ENCODE assay signal across 12 cellular contexts in the genomic region with DNA sequence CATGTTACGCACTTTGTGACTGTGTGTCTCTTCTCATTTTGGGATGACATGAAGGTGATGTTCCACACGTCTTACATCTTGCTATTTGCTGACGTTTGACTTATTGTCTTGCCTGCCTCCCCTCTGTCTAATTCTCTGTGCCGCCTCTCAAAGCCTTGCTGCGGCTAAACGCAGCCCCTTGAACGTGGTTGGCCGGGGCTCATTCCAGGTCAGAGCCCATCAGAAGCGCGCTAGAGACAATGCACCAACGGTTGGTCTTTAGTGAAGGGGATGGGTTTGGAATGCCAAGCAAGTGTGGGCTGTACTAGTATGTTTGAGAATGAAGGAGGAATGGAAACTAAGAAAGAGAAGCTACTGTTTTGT. TPM values are rescaled to one million over a fixed set of nuclear protein-coding genes. Genes with fewer than 3 reads are reported as not detected.
DNase-seq lines count a peak whose midpoint lies in the region; ATAC-seq, FAIRE-seq and TF ChIP-seq lines count a peak whose summit lies in the region.
"Had no signal": no experiment of that assay in that cellular context is flagged by ENCODE, and none has a peak within 500 bp of the region (broad histone marks: within the 10 kb centered on the region; RNA-seq: fewer than 3 reads in every experiment).

No MANE protein-coding gene starts in this region.

- H3K27ac Mint-ChIP-seq in GM23338 (no peak overlapping the region), astrocyte (ENCODE audit: unreplicated experiment) (no peak overlapping the region)
- H3K27ac Mint-ChIP-seq in stimulated activated memory B cell treated with anti-CD40 and anti-IgM and Interleukin-4, amounts not matched to agents 10 μg/mL and 1 μg/mL and 100 μg/mL, for 72 hours: no peak overlapping the region
- H3K27ac Mint-ChIP-seq: activated CD4-positive, alpha-beta T cell treated with anti-CD3 and anti-CD28 coated beads, Interleukin-2, amount 10 ng/mL, durations not matched to agents 7 days and 5 days; B cell had no signal

- H3F3A ChIP-seq in GM23338 (replicated peaks; ENCODE audit: low read depth): no peaks in the 10 kb centered on the region

- H2AFZ ChIP-seq in GM23338 (no peak overlapping the region), astrocyte (ENCODE audit: low read depth, low read length) (no peak overlapping the region), neuron (ENCODE audit: low read depth, low read length) (no peak overlapping the region)

- H3K9me3 ChIP-seq in A549 (no peaks in the 10 kb centered on the region), astrocyte (ENCODE audit: insufficient read depth, low read depth, low read length) (no peaks in the 10 kb centered on the region), neuron (ENCODE audit: low read length) (no peaks in the 10 kb centered on the region), right cardiac atrium (ENCODE audit: control insufficient read depth, low read length) (no peaks in the 10 kb centered on the region)

- H3K27me3 Mint-ChIP-seq in GM23338 (ENCODE audit: insufficient read depth, low read depth, poor library complexity) (peaks cover 3% of the 10 kb centered on the region), astrocyte (ENCODE audit: low read depth, unreplicated experiment) (no peaks in the 10 kb centered on the region)
- H3K27me3 Mint-ChIP-seq in stimulated activated memory B cell treated with anti-CD40 and anti-IgM and Interleukin-4, amounts not matched to agents 10 μg/mL and 1 μg/mL and 100 μg/mL, for 72 hours: no peaks in the 10 kb centered on the region
- H3K27me3 Mint-ChIP-seq: activated CD4-positive, alpha-beta T cell treated with anti-CD3 and anti-CD28 coated beads, Interleukin-2, amount 10 ng/mL, durations not matched to agents 7 days and 5 days; B cell had no signal

- WGBS in A549 (ENCODE audit: missing lambda C conversion rate): 90% methylated on average over 11 of the region's 11 CpGs
- WGBS in right cardiac atrium: 81% methylated on average over 11 of the region's 11 CpGs

- TF ChIP-seq EP300 in A549 (IDR thresholded peaks at IDR 0.05): no peak

- H3K27me3 ChIP-seq in GM23338 (ENCODE audit: insufficient read depth) (no peaks in the 10 kb centered on the region), astrocyte (ENCODE audit: insufficient read depth, low read length) (no peaks in the 10 kb centered on the region), neuron (ENCODE audit: insufficient read depth, low read length) (no peaks in the 10 kb centered on the region), right cardiac atrium (ENCODE audit: control insufficient read depth, insufficient read depth) (no peaks in the 10 kb centered on the region)
- H3K27me3 ChIP-seq: brain microvascular endothelial cell had no signal

- no peak for TF ChIP-seq CTCF in A549 (IDR thresholded peaks at IDR 0.05)
- TF ChIP-seq CTCF in GM23338 (conservative IDR thresholded peaks at IDR 0.05; ENCODE audit: low read depth in 2 of 2): no peak
- TF ChIP-seq CTCF in astrocyte (IDR thresholded peaks at IDR 0.05; ENCODE audit: insufficient read depth, low read depth, low read length): no peak

- H3K9me3 Mint-ChIP-seq in GM23338: no peaks in the 10 kb centered on the region
- H3K9me3 Mint-ChIP-seq in astrocyte (ENCODE audit: unreplicated experiment): no peaks in the 10 kb centered on the region
- no peaks in the 10 kb centered on the region for H3K9me3 Mint-ChIP-seq in stimulated activated memory B cell treated with anti-CD40 and anti-IgM and Interleukin-4, amounts not matched to agents 10 μg/mL and 1 μg/mL and 100 μg/mL, for 72 hours
- H3K9me3 Mint-ChIP-seq: activated CD4-positive, alpha-beta T cell treated with anti-CD3 and anti-CD28 coated beads, Interleukin-2, amount 10 ng/mL, durations not matched to agents 7 days and 5 days had no signal

- no peak for TF ChIP-seq POLR2A in A549 (IDR thresholded peaks at IDR 0.05; ENCODE audit: low read length)

- TF ChIP-seq RAD21 in A549 (conservative IDR thresholded peaks at IDR 0.05 in 1 of 2, IDR thresholded peaks at IDR 0.05 in 1 of 2): no peak

- H3K36me3 ChIP-seq in GM23338 (ENCODE audit: insufficient read depth) (no peaks in the 10 kb centered on the region), astrocyte (ENCODE audit: insufficient read depth, low read length) (no peaks in the 10 kb centered on the region), neuron (ENCODE audit: insufficient read depth, low read length) (no peaks in the 10 kb centered on the region)
- H3K36me3 ChIP-seq: brain microvascular endothelial cell had no signal

- no peaks in the 10 kb centered on the region for H3K9me2 ChIP-seq in GM23338 (ENCODE audit: insufficient read depth)

- intact Hi-C loops in right cardiac atrium (cut with DNase I): no loop called here

- H3K4me3 Mint-ChIP-seq in GM23338: no peak overlapping the region
- H3K4me3 Mint-ChIP-seq in astrocyte (ENCODE audit: unreplicated experiment): no peak overlapping the region
- no peak overlapping the region for H3K4me3 Mint-ChIP-seq in stimulated activated memory B cell treated with anti-CD40 and anti-IgM and Interleukin-4, amounts not matched to agents 10 μg/mL and 1 μg/mL and 100 μg/mL, for 72 hours
- H3K4me3 Mint-ChIP-seq: activated CD4-positive, alpha-beta T cell treated with anti-CD3 and anti-CD28 coated beads, Interleukin-2, amount 10 ng/mL, durations not matched to agents 7 days and 5 days; B cell had no signal

- peak overlapping the region; percentile 79 to 81 for H3K27ac ChIP-seq in A549
- H3K27ac ChIP-seq in GM23338 (ENCODE audit: low read depth): no peak overlapping the region
- no peak overlapping the region for H3K27ac ChIP-seq in astrocyte (ENCODE audit: low read depth, low read length)
- H3K27ac ChIP-seq in right cardiac atrium (ENCODE audit: low read length): no peak overlapping the region
- H3K27ac ChIP-seq: brain microvascular endothelial cell had no signal

- peaks cover 97% of the 10 kb centered on the region for H3K79me2 ChIP-seq in GM23338 (replicated peaks; ENCODE audit: insufficient read depth)
- peaks cover 85% of the 10 kb centered on the region for H3K79me2 ChIP-seq in astrocyte (ENCODE audit: insufficient read depth, low read length)

- no peak overlapping the region for H3K9ac ChIP-seq in astrocyte (ENCODE audit: low read length)

- ATAC-seq in A549: no peak
- peak; percentile 51 for ATAC-seq in GM23338
- no peak for ATAC-seq in right cardiac atrium
- no peak for ATAC-seq in stimulated activated memory B cell treated with anti-CD40 and anti-IgM and Interleukin-4, amounts not matched to agents 10 μg/mL and 1 μg/mL and 100 μg/mL, for 72 hours

- POLR2A ChIA-PET in A549 (lab: Yijun Ruan, JAX): no interaction called here

- H3K4me3 ChIP-seq in A549: no peak overlapping the region
- no peak overlapping the region for H3K4me3 ChIP-seq in GM23338
- no peak overlapping the region for H3K4me3 ChIP-seq in astrocyte (ENCODE audit: insufficient read depth, low read depth, low read length)
- peak overlapping the region; percentile 33 for H3K4me3 ChIP-seq in neuron (ENCODE audit: low read length)
- no peak overlapping the region for H3K4me3 ChIP-seq in right cardiac atrium (ENCODE audit: low read length)

- no peaks in the 10 kb centered on the region for H3K36me3 Mint-ChIP-seq in GM23338 (ENCODE audit: low read depth)
- no peaks in the 10 kb centered on the region for H3K36me3 Mint-ChIP-seq in astrocyte (ENCODE audit: low read depth, unreplicated experiment)
- H3K36me3 Mint-ChIP-seq in stimulated activated memory B cell treated with anti-CD40 and anti-IgM and Interleukin-4, amounts not matched to agents 10 μg/mL and 1 μg/mL and 100 μg/mL, for 72 hours: peaks cover 6% of the 10 kb centered on the region

- H3K4me1 Mint-ChIP-seq in GM23338 (peaks cover 42% of the 10 kb centered on the region; the same call in 2 of the 3 replicates), astrocyte (ENCODE audit: low read depth, unreplicated experiment) (peaks cover 46% of the 10 kb centered on the region)
- H3K4me1 Mint-ChIP-seq in stimulated activated memory B cell treated with anti-CD40 and anti-IgM and Interleukin-4, amounts not matched to agents 10 μg/mL and 1 μg/mL and 100 μg/mL, for 72 hours: peaks cover 56% of the 10 kb centered on the region

- no peak for DNase-seq in A549 (ENCODE audit: low read depth in 1 of 2, low spot score in 1 of 2)
- DNase-seq in GM23338 (ENCODE audit: low spot score): peak; percentile 53
- no peak for DNase-seq in astrocyte (ENCODE audit: low read depth)
- DNase-seq in GF-D8 (lab: John Stamatoyannopoulos, UW): no peak
- DNase-seq in right cardiac atrium: no peak
- DNase-seq: activated CD4-positive, alpha-beta T cell treated with anti-CD3 and anti-CD28 coated beads, Interleukin-2, amount 10 ng/mL, durations not matched to agents 7 days and 5 days; activated effector memory CD4-positive, alpha-beta T cell treated with Interleukin-2 at 50 U/mL for 16 hours; brain microvascular endothelial cell had no signal

- CTCF ChIA-PET in A549 (lab: Yijun Ruan, JAX): no interaction called here

- H3K4me2 ChIP-seq in A549 (peak overlapping the region; percentile 69), GM23338 (no peak overlapping the region), astrocyte (ENCODE audit: low read length) (peak overlapping the region; percentile 8)

- H3K4me1 ChIP-seq in A549 (peaks cover 66% of the 10 kb centered on the region), GM23338 (ENCODE audit: insufficient read depth) (peaks cover 30% of the 10 kb centered on the region), astrocyte (ENCODE audit: insufficient read depth, low read length) (peaks cover 36% of the 10 kb centered on the region), neuron (ENCODE audit: insufficient read depth, low read length) (peaks cover 46% of the 10 kb centered on the region), right cardiac atrium (ENCODE audit: control insufficient read depth, insufficient read depth, low read length) (peaks cover 13% of the 10 kb centered on the region)

- H4K20me1 ChIP-seq in GM23338 (replicated peaks; ENCODE audit: insufficient read depth) (peaks cover 14% of the 10 kb centered on the region), astrocyte (ENCODE audit: insufficient read depth, low read length) (peaks cover 65% of the 10 kb centered on the region)

- FAIRE-seq in A549 (lab: Jason Lieb, UNC): no peak
- no peak for FAIRE-seq in astrocyte (lab: Jason Lieb, UNC)
- FAIRE-seq: small intestine had no signal

TF ChIP-seq in A549, 52 proteins besides CTCF, POLR2A, EP300 and RAD21 (continues in another document):
- peak; percentile 50 for TF ChIP-seq MAFK (IDR thresholded peaks at IDR 0.05; ENCODE audit: partially characterized antibody)

TF ChIP-seq in GM23338, 12 proteins besides CTCF, POLR2A, EP300 and RAD21 (continues in another document):
- no peak for TF ChIP-seq JUNB (IDR thresholded peaks at IDR 0.05; ENCODE audit: unreplicated experiment)

RNA-seq across cellular contexts. Expression of a gene that starts 45.0 kb away (rescaled TPM):
- polyA plus RNA-seq in A549 (2011; rRNA removed) (17.6 and 20.6 TPM in 2 replicates), A549 (2017; fragmentation: RNase III; extraction: RNeasy Plus Mini Kit Qiagen cat#74134 plus additional on column Dnase treatment) (19.5 to 21.6 TPM (median 20.4 TPM) in 3 replicates), GM23338 (2016; fragmentation: Nextera tagmentation; extraction: Ambion mirVana) (17.0 and 17.9 TPM in 2 replicates), right cardiac atrium (13.2 TPM)
- 13.3 and 15.1 TPM in 2 replicates for polyA plus RNA-seq in A549 (2012; cell fraction: cytosol; rRNA removed)
- polyA plus RNA-seq in A549 (2012; cell fraction: nucleus; rRNA removed): 14.8 and 18.4 TPM in 2 replicates
- 29.8 and 33.4 TPM in 2 replicates for polyA minus RNA-seq in A549 (2011; rRNA and poly(A)+ RNA removed)
- 21.0 and 24.6 TPM in 2 replicates for total RNA-seq in GM23338 (2014; rRNA removed; shearing (Covaris generic))
- total RNA-seq in astrocyte (22.4 and 23.6 TPM in 2 replicates), right cardiac atrium (10 to 100 TPM; 21.9 to 27.3 (median 22.4) TPM)

Comparison
In these comparisons a context has a peak if more than half of its experiments do, and no peak if none do; other contexts are left out.
1. H3K27ac ChIP-seq: peak in A549 (2 of 2); none in GM23338 (single experiment), astrocyte (single experiment) and right cardiac atrium (single experiment).